ENCODE assay signal across 22 cellular contexts in the genomic region with DNA sequence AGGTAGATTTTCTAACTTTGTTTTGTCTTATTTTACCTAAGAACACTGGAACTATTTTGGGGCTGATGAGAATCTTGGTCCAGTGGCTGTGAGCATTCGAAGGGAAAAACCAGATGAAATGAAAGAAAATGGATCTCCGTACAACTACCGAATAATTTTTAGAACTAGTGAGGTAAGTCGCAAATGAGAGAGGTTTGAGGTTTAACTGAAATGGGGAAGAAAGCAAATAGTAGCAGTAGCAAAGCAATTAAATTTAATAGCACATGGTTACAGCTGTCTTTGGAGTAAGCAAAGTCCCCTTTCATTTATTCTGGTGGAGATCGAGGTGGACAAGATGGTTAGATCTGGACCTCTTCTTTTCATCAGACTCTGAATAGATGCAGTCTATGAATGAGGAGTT.
DNase-seq lines count a peak whose midpoint lies in the region; ATAC-seq and TF ChIP-seq lines count a peak whose summit lies in the region.
"Had no signal": no experiment of that assay in that cellular context is flagged by ENCODE, and none has a peak within 500 bp of the region (broad histone marks: within the 10 kb centered on the region; RNA-seq: fewer than 3 reads in every experiment).

No MANE protein-coding gene starts in this region.

- peaks cover 32% of the 10 kb centered on the region for H3K4me1 ChIP-seq in OCI-LY3 (ENCODE audit: low read length)

- CTCF ChIA-PET in activated CD8-positive, alpha-beta memory T cell treated with anti-CD3 and anti-CD28 coated beads, Interleukin-2, amount 10 ng/mL, durations not matched to agents 7 days and 5 days (lab: Charles Lee), result no interaction called here

- H3K36me3 ChIP-seq in OCI-LY3 (replicated peaks; ENCODE audit: low read depth, low read length), result peaks cover 7% of the 10 kb centered on the region
- H3K36me3 ChIP-seq: MG63 had no signal

- H3K4me2 ChIP-seq in OCI-LY3 (ENCODE audit: low read length), result peak overlapping the region; percentile 60
- H3K4me2 ChIP-seq: PC-9 had no signal

- H4K20me1 ChIP-seq in OCI-LY3 (ENCODE audit: insufficient read depth, low read length), result no peaks in the 10 kb centered on the region

- H3K4me3 Mint-ChIP-seq in activated CD8-positive, alpha-beta memory T cell treated with anti-CD3 and anti-CD28 coated beads, Interleukin-2, amount 10 ng/mL, durations not matched to agents 7 days and 5 days, result no peak overlapping the region
- H3K4me3 Mint-ChIP-seq in HFFc6, result no peak overlapping the region
- H3K4me3 Mint-ChIP-seq: CD8-positive, alpha-beta T cell; H9 had no signal

- H3K27me3 ChIP-seq in OCI-LY3 (ENCODE audit: low read depth, low read length), result no peaks in the 10 kb centered on the region
- H3K27me3 ChIP-seq: MG63 had no signal

- in situ Hi-C loops in KBM-7 (cut with MboI; ENCODE audit: low pct_unique_long_range_greater_than_20kb, low sequenced_read_pairs), result no loop called here

- peaks cover 26% of the 10 kb centered on the region for H3K36me3 Mint-ChIP-seq in activated CD8-positive, alpha-beta memory T cell treated with anti-CD3 and anti-CD28 coated beads, Interleukin-2, amount 10 ng/mL, durations not matched to agents 7 days and 5 days
- H3K36me3 Mint-ChIP-seq in HFFc6 (ENCODE audit: low read depth), result peaks cover 66% of the 10 kb centered on the region

- peak overlapping the region; percentile 24 for H3K27ac ChIP-seq in OCI-LY3 (ENCODE audit: low read length)
- H3K27ac ChIP-seq: GM23248, PC-9, SK-N-MC had no signal

- peak overlapping the region; percentile 1 for H3K27ac Mint-ChIP-seq in activated CD8-positive, alpha-beta memory T cell treated with anti-CD3 and anti-CD28 coated beads, Interleukin-2, amount 10 ng/mL, durations not matched to agents 7 days and 5 days
- peak overlapping the region; percentile 50; the same call in 1 of the 2 replicates for H3K27ac Mint-ChIP-seq in HFFc6
- H3K27ac Mint-ChIP-seq: CD8-positive, alpha-beta T cell had no signal

- H3K9ac ChIP-seq in OCI-LY3 (ENCODE audit: low read length), result no peak overlapping the region
- H3K9ac ChIP-seq: GM23248 had no signal

- H3K79me2 ChIP-seq in OCI-LY3 (ENCODE audit: low read length), result no peaks in the 10 kb centered on the region; the same call in 1 of the 2 replicates

- ATAC-seq in activated CD8-positive, alpha-beta memory T cell treated with anti-CD3 and anti-CD28 coated beads, Interleukin-2, amount 10 ng/mL, durations not matched to agents 7 days and 5 days, result no peak
- ATAC-seq in GM21390 (IDR thresholded peaks at IDR 0.05; ENCODE audit: unreplicated experiment), result no peak
- ATAC-seq: CD8-positive, alpha-beta T cell had no signal

- no peak for DNase-seq in activated CD8-positive, alpha-beta memory T cell treated with anti-CD3 and anti-CD28 coated beads, Interleukin-2, amount 10 ng/mL, durations not matched to agents 7 days and 5 days
- no peak for DNase-seq in activated CD8-positive, alpha-beta memory T cell treated with anti-CD3 and anti-CD28 coated beads, Interleukin-2, amount 50 U/mL, for 48 hours
- DNase-seq in HFFc6 (no peak), KBM-7 (no peak), LoVo (ENCODE audit: low spot score) (no peak)
- DNase-seq: 8988T; C1 segment of cervical spinal cord; CD8-positive, alpha-beta T cell; DND-41; GM23248; H9; MG63; NCI-H1694 treated with DMSO at 0.1 percent for 48 hours; NCI-H2081 treated with DMSO at 0.1 percent for 48 hours; NCI-H2171 treated with DMSO at 0.1 percent for 48 hours; NCI-H526; PC-9; RPMI8226; SHP77 had no signal

- H2AFZ ChIP-seq in OCI-LY3 (ENCODE audit: low read depth, low read length), result no peak overlapping the region
- H2AFZ ChIP-seq: GM23248, PC-9 had no signal

- no peaks in the 10 kb centered on the region for H3K9me3 Mint-ChIP-seq in activated CD8-positive, alpha-beta memory T cell treated with anti-CD3 and anti-CD28 coated beads, Interleukin-2, amount 10 ng/mL, durations not matched to agents 7 days and 5 days (ENCODE audit: low read depth)
- H3K9me3 Mint-ChIP-seq in HFFc6, result peaks cover 4% of the 10 kb centered on the region; the same call in 1 of the 2 replicates
- H3K9me3 Mint-ChIP-seq: CD8-positive, alpha-beta T cell; H9 had no signal

- H3K27me3 Mint-ChIP-seq in activated CD8-positive, alpha-beta memory T cell treated with anti-CD3 and anti-CD28 coated beads, Interleukin-2, amount 10 ng/mL, durations not matched to agents 7 days and 5 days, result no peaks in the 10 kb centered on the region
- H3K27me3 Mint-ChIP-seq in HFFc6 (ENCODE audit: insufficient read depth), result peaks cover 4% of the 10 kb centered on the region

- H3K4me1 Mint-ChIP-seq in activated CD8-positive, alpha-beta memory T cell treated with anti-CD3 and anti-CD28 coated beads, Interleukin-2, amount 10 ng/mL, durations not matched to agents 7 days and 5 days, result no peaks in the 10 kb centered on the region
- peaks cover 82% of the 10 kb centered on the region for H3K4me1 Mint-ChIP-seq in HFFc6 (ENCODE audit: low read depth)

- no peak for TF ChIP-seq CTCF in HFFc6 (IDR thresholded peaks at IDR 0.05)
- TF ChIP-seq CTCF in OCI-LY3 (IDR thresholded peaks at IDR 0.05; ENCODE audit: low read depth, low read length), result no peak

- no peaks in the 10 kb centered on the region for H3K9me3 ChIP-seq in OCI-LY3 (ENCODE audit: insufficient read depth, low read length)
- H3K9me3 ChIP-seq: MG63 had no signal

- H3K4me3 ChIP-seq in OCI-LY3 (ENCODE audit: low read length), result peak overlapping the region; percentile 27
- H3K4me3 ChIP-seq: GM23248, MG63, PC-9, SK-N-MC had no signal
